ENCODE assay signal across 8 cellular contexts in the genomic region with DNA sequence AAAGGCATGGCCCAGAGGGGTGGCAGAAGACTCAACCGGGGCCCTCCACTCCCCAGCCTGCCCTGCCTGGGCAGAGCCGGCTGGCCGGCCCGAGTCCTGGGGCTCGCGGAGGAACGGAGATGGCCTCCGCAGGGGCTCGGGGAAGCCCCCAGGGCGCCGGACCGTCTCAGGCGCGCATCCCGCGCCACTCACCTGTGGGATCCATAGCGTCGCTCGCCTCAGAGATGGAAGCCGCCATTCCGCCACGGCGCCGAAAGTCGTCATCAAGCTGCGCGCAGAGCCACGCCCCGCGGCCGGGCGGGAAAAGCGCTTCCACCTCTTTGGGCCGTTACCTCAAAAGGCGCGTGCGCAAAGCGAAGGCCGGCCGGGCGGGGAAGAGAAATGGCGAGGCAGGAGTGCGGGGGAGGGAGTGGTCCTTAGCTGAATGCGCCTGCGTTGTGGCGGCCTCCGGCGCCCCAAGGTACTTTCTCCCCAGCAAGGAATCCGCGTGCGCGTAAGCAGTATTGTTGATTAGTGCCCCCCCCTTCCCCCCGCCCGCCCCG. TPM values are rescaled to one million over a fixed set of nuclear protein-coding genes. Genes with fewer than 3 reads are reported as not detected.
DNase-seq lines count a peak whose midpoint lies in the region; ATAC-seq and TF ChIP-seq lines count a peak whose summit lies in the region.

A gene with protein sequence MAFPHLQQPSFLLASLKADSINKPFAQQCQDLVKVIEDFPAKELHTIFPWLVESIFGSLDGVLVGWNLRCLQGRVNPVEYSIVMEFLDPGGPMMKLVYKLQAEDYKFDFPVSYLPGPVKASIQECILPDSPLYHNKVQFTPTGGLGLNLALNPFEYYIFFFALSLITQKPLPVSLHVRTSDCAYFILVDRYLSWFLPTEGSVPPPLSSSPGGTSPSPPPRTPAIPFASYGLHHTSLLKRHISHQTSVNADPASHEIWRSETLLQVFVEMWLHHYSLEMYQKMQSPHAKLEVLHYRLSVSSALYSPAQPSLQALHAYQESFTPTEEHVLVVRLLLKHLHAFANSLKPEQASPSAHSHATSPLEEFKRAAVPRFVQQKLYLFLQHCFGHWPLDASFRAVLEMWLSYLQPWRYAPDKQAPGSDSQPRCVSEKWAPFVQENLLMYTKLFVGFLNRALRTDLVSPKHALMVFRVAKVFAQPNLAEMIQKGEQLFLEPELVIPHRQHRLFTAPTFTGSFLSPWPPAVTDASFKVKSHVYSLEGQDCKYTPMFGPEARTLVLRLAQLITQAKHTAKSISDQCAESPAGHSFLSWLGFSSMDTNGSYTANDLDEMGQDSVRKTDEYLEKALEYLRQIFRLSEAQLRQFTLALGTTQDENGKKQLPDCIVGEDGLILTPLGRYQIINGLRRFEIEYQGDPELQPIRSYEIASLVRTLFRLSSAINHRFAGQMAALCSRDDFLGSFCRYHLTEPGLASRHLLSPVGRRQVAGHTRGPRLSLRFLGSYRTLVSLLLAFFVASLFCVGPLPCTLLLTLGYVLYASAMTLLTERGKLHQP (minus strand): TSS at position 265 of the 542 bp plus-strand sequence. CDS start 5,010 bp downstream, outside the sequence.

- CTCF ChIA-PET in BJ (lab: Yijun Ruan, JAX) = interaction anchor here (0.6 to 4.0 kb wide), 10 partner anchors 8 to 251 kb away, joined by 3 to 16 read pairs (median 4); a partner anchor contains a TSS

- peaks cover 5% of the 10 kb centered on the region for H3K36me3 ChIP-seq in BJ (ENCODE audit: control insufficient read depth, insufficient read depth, low read length)

- POLR2A ChIA-PET in BJ (lab: Charles Lee) = interaction anchor here (0.6 to 0.8 kb wide), 2 partner anchors 147 to 160 kb away, joined by 3 read pairs; a partner anchor contains a TSS

- ATAC-seq in GM19351 (IDR thresholded peaks at IDR 0.05; ENCODE audit: unreplicated experiment) = peak; percentile 56
- peak; percentile 51 for ATAC-seq in HG03521 (IDR thresholded peaks at IDR 0.05; ENCODE audit: unreplicated experiment)
- peak; percentile 86 for ATAC-seq in left lobe of liver

- H3K4me3 ChIP-seq in BJ (ENCODE audit: low read depth, low read length) = peak within 1 kb of the TSS; percentile 97

- no peak for TF ChIP-seq CTCF in BJ (IDR thresholded peaks at IDR 0.05; ENCODE audit: insufficient read depth, low read depth, low read length)

- peak; percentile 64 for DNase-seq in BJ (ENCODE audit: low read depth)
- peak; percentile 93 for DNase-seq in NCI-H748 (lab: John Stamatoyannopoulos, UW; ENCODE audit: unreplicated experiment)
- peak; percentile 98 for DNase-seq in activated CD4-positive, alpha-beta T cell treated with anti-CD3 and anti-CD28 coated beads, Interleukin-2, amount 50 U/mL, for 1 hour
- DNase-seq in dedifferentiated amniotic fluid mesenchymal stem cell (ENCODE audit: extremely low spot score) = peak; percentile 98
- peak; percentile 97 for DNase-seq in left lobe of liver (ENCODE audit: low spot score)
- peak; percentile 97 for DNase-seq in stimulated activated CD4-positive, alpha-beta T cell treated with anti-CD3 and anti-CD28 coated beads, Interleukin-2, amount 100 ng/mL, for 4 hours (ENCODE audit: low read depth)

- H3K27me3 ChIP-seq in BJ (ENCODE audit: control insufficient read depth, insufficient read depth, low read length) = no peaks in the 10 kb centered on the region

RNA-seq across cellular contexts. Expression of the gene that starts here (rescaled TPM):
- polyA plus RNA-seq in BJ (2011; rRNA removed) = 25.0 and 60.1 TPM in 2 replicates
- polyA minus RNA-seq in BJ (2011; rRNA and poly(A)+ RNA removed) = 26.2 TPM in 2 replicates
- total RNA-seq in left lobe of liver = 27.8 TPM

Comparison
In these comparisons a context has a peak if more than half of its experiments do, and no peak if none do; other contexts are left out.
1. Peak in every context shown above with its lines: DNase-seq, ATAC-seq and H3K4me3 ChIP-seq.